17 cellular contexts compared by ENCODE assay signal in genomic region chr1:146059148-146059547, GRCh38. TPM values are rescaled to one million over a fixed set of nuclear protein-coding genes. Genes with fewer than 3 reads are reported as not detected.
"Had no signal": no experiment of that assay in that cellular context is flagged by ENCODE, and none has a peak within 500 bp of the region (broad histone marks: within the 10 kb centered on the region; RNA-seq: fewer than 3 reads in every experiment).

No MANE protein-coding gene starts in this region.

RNA-seq across cellular contexts. Expression of gene HJV, which starts 37.6 kb away (rescaled TPM):
- total RNA-seq: activated CD4-positive, alpha-beta memory T cell treated with anti-CD3 and anti-CD28 coated beads for 36 hours; activated CD4-positive, alpha-beta T cell treated with anti-CD3 and anti-CD28 coated beads for 36 hours; activated CD4-positive, alpha-beta T cell treated with anti-CD3 and anti-CD28 coated beads, Interleukin-2, amount 10 ng/mL, durations not matched to agents 24 days and 14 days; activated CD8-positive, alpha-beta memory T cell treated with anti-CD3 and anti-CD28 coated beads for 36 hours; activated CD8-positive, alpha-beta memory T cell treated with anti-CD3 and anti-CD28 coated beads, Interleukin-2, amount 10 ng/mL, durations not matched to agents 7 days and 5 days; activated CD8-positive, alpha-beta T cell treated with anti-CD3 and anti-CD28 coated beads, Interleukin-2, amount 10 ng/mL, durations not matched to agents 7 days and 5 days; activated naive CD4-positive, alpha-beta T cell treated with anti-CD3 and anti-CD28 coated beads for 36 hours; activated naive CD8-positive, alpha-beta T cell treated with anti-CD3 and anti-CD28 coated beads for 36 hours; activated T-helper 1 cell treated with anti-CD3 and anti-CD28 coated beads, Interleukin-12 subunit alpha, Interleukin-12 subunit beta, Interleukin-2, Interleukin-4 antibody, amounts not matched to agents 30 ng/mL and 10 ng/mL and 1 ng/mL, durations not matched to agents 14 hours and 24 hours and 36 hours; activated T-helper 2 cell treated with anti-CD3 and anti-CD28 coated beads, Interferon-gamma antibody, Interleukin-2, Interleukin-4, amounts not matched to agents 10 μg/mL and 5 μg/mL and 100 μg/mL, durations not matched to agents 14 hours and 24 hours and 36 hours; ascending aorta; bronchial epithelial cell; cerebellum; dermis blood vessel endothelial cell; esophagus muscularis mucosa; foreskin keratinocyte; T-helper 1 cell treated with Interleukin-12 subunit alpha and Interleukin-12 subunit beta and Interleukin-4 antibody, amounts not matched to agents 30 ng/mL and 1 ng/mL, for 36 hours had no signal
- polyA plus RNA-seq: foreskin keratinocyte had no signal
